8 cellular contexts compared by ENCODE assay signal in genomic region chr4:37453361-37454262, GRCh38.
DNase-seq lines count a peak whose midpoint lies in the region; ATAC-seq, FAIRE-seq and TF ChIP-seq lines count a peak whose summit lies in the region.

No MANE protein-coding gene starts in this region.

- no peaks in the 10 kb centered on the region for H3K9me3 ChIP-seq in mononuclear cell (ENCODE audit: low read depth, low read length)

- TF ChIP-seq CTCF in epithelial cell of esophagus (IDR thresholded peaks at IDR 0.05; ENCODE audit: insufficient read depth, low read depth, low read length, missing control alignments), result no peak

- ATAC-seq in HG02642 (IDR thresholded peaks at IDR 0.05; ENCODE audit: poor library complexity, unreplicated experiment), result peak; percentile 94
- no peak for ATAC-seq in GM21717 (IDR thresholded peaks at IDR 0.05; ENCODE audit: unreplicated experiment)

- DNase-seq in GM12891 (ENCODE audit: insufficient read length, low spot score) (peak; percentile 58), NCI-H2227 (lab: John Stamatoyannopoulos, UW; ENCODE audit: unreplicated experiment) (peak; percentile 38), epithelial cell of esophagus (ENCODE audit: low read depth) (peak; percentile 75)
- peak; percentile 76 for DNase-seq in activated CD8-positive, alpha-beta memory T cell treated with anti-CD3 and anti-CD28 coated beads, Interleukin-2, amount 50 U/mL, for 48 hours
- peak; percentile 18 for DNase-seq in stimulated activated CD8-positive, alpha-beta memory T cell treated with anti-CD3 and anti-CD28 coated beads, Interleukin-4, amount 100 ng/mL, for 24 hours (ENCODE audit: low read depth)

- peaks cover 16% of the 10 kb centered on the region for H3K4me1 ChIP-seq in mononuclear cell (ENCODE audit: insufficient read depth, low read length)

- TF ChIP-seq POLR2A in GM12891 (IDR thresholded peaks at IDR 0.05; ENCODE audit: low read depth, low read length), result no peak

- H3K4me3 ChIP-seq in epithelial cell of esophagus (ENCODE audit: low read length) (peak overlapping the region; percentile 44), mononuclear cell (ENCODE audit: low read length) (peak overlapping the region; percentile 23)

- peaks cover 56% of the 10 kb centered on the region for H3K27me3 ChIP-seq in mononuclear cell (ENCODE audit: insufficient read depth, low read length)

- peak; percentile 58 for FAIRE-seq in GM12891 (lab: Jason Lieb, UNC)

TF ChIP-seq in GM12891, 5 proteins besides CTCF, POLR2A, EP300 and RAD21:
- TF ChIP-seq TAF1 (IDR thresholded peaks at IDR 0.05; ENCODE audit: low read depth, low read length) (no peak), POU2F2 (IDR thresholded peaks at IDR 0.05; ENCODE audit: low read depth, low read length) (no peak), POLR2AphosphoS5 (IDR thresholded peaks at IDR 0.05; ENCODE audit: low read depth, low read length) (no peak), PAX5 (IDR thresholded peaks at IDR 0.05; ENCODE audit: insufficient read depth, low read length, severe bottlenecking) (no peak), SPI1 (IDR thresholded peaks at IDR 0.05; ENCODE audit: low read depth, low read length) (no peak)

Comparison
In these comparisons a context has a peak if more than half of its experiments do, and no peak if none do; other contexts are left out.
1. DNase-seq: peak in every context shown above with its lines; median percentile 76 in activated CD8-positive, alpha-beta memory T cell treated with anti-CD3 and anti-CD28 coated beads, Interleukin-2, amount 50 U/mL, for 48 hours; 75 in epithelial cell of esophagus; 58 in GM12891; 38 in NCI-H2227; 18 in stimulated activated CD8-positive, alpha-beta memory T cell treated with anti-CD3 and anti-CD28 coated beads, Interleukin-4, amount 100 ng/mL, for 24 hours.